2 cellular contexts compared by ENCODE assay signal in genomic region chr11:111606986-111607385, GRCh38.
TF ChIP-seq lines count a peak whose summit lies in the region.

No MANE protein-coding gene starts in this region.

TF ChIP-seq in IMR-90, 13 proteins besides CTCF, POLR2A, EP300 and RAD21:
- TF ChIP-seq MAFK (IDR thresholded peaks at IDR 0.05; ENCODE audit: low read depth, low read length), result no peak
- TF ChIP-seq, protein P1, sequence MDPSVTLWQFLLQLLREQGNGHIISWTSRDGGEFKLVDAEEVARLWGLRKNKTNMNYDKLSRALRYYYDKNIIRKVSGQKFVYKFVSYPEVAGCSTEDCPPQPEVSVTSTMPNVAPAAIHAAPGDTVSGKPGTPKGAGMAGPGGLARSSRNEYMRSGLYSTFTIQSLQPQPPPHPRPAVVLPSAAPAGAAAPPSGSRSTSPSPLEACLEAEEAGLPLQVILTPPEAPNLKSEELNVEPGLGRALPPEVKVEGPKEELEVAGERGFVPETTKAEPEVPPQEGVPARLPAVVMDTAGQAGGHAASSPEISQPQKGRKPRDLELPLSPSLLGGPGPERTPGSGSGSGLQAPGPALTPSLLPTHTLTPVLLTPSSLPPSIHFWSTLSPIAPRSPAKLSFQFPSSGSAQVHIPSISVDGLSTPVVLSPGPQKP (IDR thresholded peaks at IDR 0.05; ENCODE audit: borderline replicate concordance, low read depth, low read length), result no peak
- TF ChIP-seq CEBPB (IDR thresholded peaks at IDR 0.05; ENCODE audit: low read depth, low read length), result no peak
- no peak for TF ChIP-seq MXI1 (IDR thresholded peaks at IDR 0.05; ENCODE audit: borderline replicate concordance, low read depth, low read length)
- TF ChIP-seq USF2 (IDR thresholded peaks at IDR 0.05; ENCODE audit: low read depth, low read length), result no peak
- no peak for TF ChIP-seq RFX5 (IDR thresholded peaks at IDR 0.05; ENCODE audit: low read depth, low read length)
- TF ChIP-seq CHD1 (IDR thresholded peaks at IDR 0.05; ENCODE audit: low read depth, low read length), result no peak
- TF ChIP-seq SMC3 (IDR thresholded peaks at IDR 0.05; ENCODE audit: low read depth, low read length), result no peak
- no peak for TF ChIP-seq BHLHE40 (IDR thresholded peaks at IDR 0.05; ENCODE audit: low read depth, low read length)
- no peak for TF ChIP-seq MAZ (IDR thresholded peaks at IDR 0.05; ENCODE audit: borderline replicate concordance, low read depth, low read length)
- no peak for TF ChIP-seq NFE2L2 (IDR thresholded peaks at IDR 0.05; ENCODE audit: low read depth, low read length)
- no peak for TF ChIP-seq RCOR1 (IDR thresholded peaks at IDR 0.05; ENCODE audit: insufficient replicate concordance, low read length)
- TF ChIP-seq FOS (IDR thresholded peaks at IDR 0.05; ENCODE audit: low read depth, low read length), result no peak

TF ChIP-seq in neural cell, 6 proteins besides CTCF, POLR2A, EP300 and RAD21:
- TF ChIP-seq TAF1 (IDR thresholded peaks at IDR 0.05; ENCODE audit: low read depth), result no peak
- no peak for TF ChIP-seq EZH2 (IDR thresholded peaks at IDR 0.05; ENCODE audit: borderline replicate concordance, insufficient read depth, low read length, poor library complexity, severe bottlenecking)
- TF ChIP-seq REST (IDR thresholded peaks at IDR 0.05; ENCODE audit: borderline replicate concordance), result no peak
- TF ChIP-seq POLR2AphosphoS5 (IDR thresholded peaks at IDR 0.05), result no peak
- TF ChIP-seq MXI1 (conservative IDR thresholded peaks at IDR 0.05; ENCODE audit: poor library complexity, severe bottlenecking), result no peak
- no peak for TF ChIP-seq SMC3 (conservative IDR thresholded peaks at IDR 0.05; ENCODE audit: poor library complexity)
